In genomic region chr19:15115080-15115479, GRCh38 we compare ENCODE assay signal across 1 cellular context.
TF ChIP-seq lines count a peak whose summit lies in the region.

No MANE protein-coding gene starts in this region.

TF ChIP-seq in endothelial cell of umbilical vein, 7 proteins besides CTCF, POLR2A, EP300 and RAD21 (continued from another document):
- TF ChIP-seq EZH2 (IDR thresholded peaks at IDR 0.05; ENCODE audit: borderline replicate concordance, low read depth, low read length, severe bottlenecking), result no peak
- no peak for TF ChIP-seq JUN (IDR thresholded peaks at IDR 0.05; ENCODE audit: borderline replicate concordance, insufficient read depth, insufficient read length, low read depth)
- TF ChIP-seq FOS (IDR thresholded peaks at IDR 0.05; ENCODE audit: borderline replicate concordance, insufficient read depth, low read length), result no peak
- TF ChIP-seq MYC (IDR thresholded peaks at IDR 0.05; ENCODE audit: low read depth, low read length), result no peak
